ENCODE assay signal across 12 cellular contexts in the genomic region with DNA sequence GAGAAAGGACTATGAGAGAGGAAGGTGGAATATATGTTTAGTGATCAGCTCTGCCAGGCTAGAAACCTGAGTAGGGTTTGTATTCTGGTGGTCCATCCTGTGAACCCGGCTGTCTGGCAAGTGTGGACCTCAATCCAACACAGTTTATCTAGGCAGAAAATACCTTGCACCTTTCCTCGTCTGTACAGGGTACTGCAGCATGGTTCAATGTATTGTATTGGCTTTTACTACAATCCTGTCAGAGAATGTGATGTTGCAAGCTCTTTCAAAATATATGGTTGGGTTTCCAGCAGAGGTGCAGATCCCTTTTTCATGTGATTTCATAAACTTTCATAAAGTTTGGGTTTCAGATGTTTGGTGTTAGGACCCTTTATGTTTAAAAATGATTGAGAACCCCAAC.
DNase-seq lines count a peak whose midpoint lies in the region; ATAC-seq, FAIRE-seq and TF ChIP-seq lines count a peak whose summit lies in the region.
"Had no signal": no experiment of that assay in that cellular context is flagged by ENCODE, and none has a peak within 500 bp of the region (broad histone marks: within the 10 kb centered on the region; RNA-seq: fewer than 3 reads in every experiment).

No MANE protein-coding gene starts in this region.

- H3K27ac ChIP-seq in keratinocyte (ENCODE audit: control insufficient read depth, insufficient read depth, low read length) = peak overlapping the region; percentile 0
- H3K27ac ChIP-seq in aorta (ENCODE audit: low read depth in 1 of 2, low read length in 2 of 2) = no peak overlapping the region
- H3K27ac ChIP-seq: C4-2B, neural progenitor cell had no signal

- no peak for TF ChIP-seq CTCF in keratinocyte (optimal IDR thresholded peaks at IDR 0.05 in 1 of 3, IDR thresholded peaks at IDR 0.05 in 1 of 3, conservative IDR thresholded peaks at IDR 0.05 in 1 of 3; ENCODE audit: extremely low read depth in 1 of 3, insufficient read depth in 2 of 3, low read length in 3 of 3)

- 66 to 67% methylated on average over 2 of the region's 2 CpGs for WGBS in aorta, 2 donors

- no peak for FAIRE-seq in keratinocyte (lab: Jason Lieb, UNC)

- H3K4me1 ChIP-seq in keratinocyte (ENCODE audit: control insufficient read depth, extremely low read depth, insufficient read depth, low read length) = peaks cover 49% of the 10 kb centered on the region
- H3K4me1 ChIP-seq in aorta (ENCODE audit: control insufficient read depth in 1 of 2, insufficient read depth in 2 of 2, low read length in 2 of 2) = no peaks in the 10 kb centered on the region
- H3K4me1 ChIP-seq: neural progenitor cell had no signal

- H3K79me2 ChIP-seq in keratinocyte (ENCODE audit: control insufficient read depth, insufficient read depth, low read length) = peaks cover 58% of the 10 kb centered on the region

- no peak overlapping the region for H3K9ac ChIP-seq in keratinocyte (ENCODE audit: control insufficient read depth, extremely low read depth, insufficient read depth, low read length)
- H3K9ac ChIP-seq: neural progenitor cell had no signal

- no peaks in the 10 kb centered on the region for H3K9me3 ChIP-seq in keratinocyte (ENCODE audit: control insufficient read depth, low read depth, low read length)
- no peaks in the 10 kb centered on the region for H3K9me3 ChIP-seq in aorta (ENCODE audit: control insufficient read depth, low read length)

- H2AFZ ChIP-seq in keratinocyte (ENCODE audit: control insufficient read depth, low read length) = no peak overlapping the region
- H2AFZ ChIP-seq: neural progenitor cell had no signal

- DNase-seq in AML-193 (lab: John Stamatoyannopoulos, UW) (peak; percentile 82 to 88), SKM-1 treated with dmso at 0.1 percent for 144 hours (lab: John Stamatoyannopoulos, UW; ENCODE audit: unreplicated experiment) (peak; percentile 77), keratinocyte (ENCODE audit: low read depth, low spot score) (no peak), Right ventricle myocardium superior (no peak), SW480 (ENCODE audit: low spot score) (no peak), aorta (no peak)
- DNase-seq: activated CD4-positive, alpha-beta T cell treated with anti-CD3 and anti-CD28 coated beads, Interleukin-2, amount 50 U/mL, for 4 hours; NCI-H2029 treated with DMSO at 0.1 percent for 48 hours had no signal

- peaks cover 5 to 19% of the 10 kb centered on the region in 2 experiments for H3K36me3 ChIP-seq in keratinocyte (ENCODE audit: control insufficient read depth in 2 of 2, extremely low read depth in 1 of 2, insufficient read depth in 2 of 2, low read length in 2 of 2)
- H3K36me3 ChIP-seq in aorta (ENCODE audit: control insufficient read depth in 1 of 2, insufficient read depth in 2 of 2, low read length in 1 of 2) = no peaks in the 10 kb centered on the region
- H3K36me3 ChIP-seq: neural progenitor cell had no signal

- no peaks in the 10 kb centered on the region for H4K20me1 ChIP-seq in keratinocyte (ENCODE audit: control insufficient read depth, extremely low read depth, insufficient read depth, low read length)

- H3K4me3 ChIP-seq in GM08714 (ENCODE audit: low read length) (peak overlapping the region; percentile 93), keratinocyte (ENCODE audit: control insufficient read depth in 2 of 3, extremely low read depth in 1 of 3, insufficient read depth in 2 of 3, low read depth in 1 of 3, low read length in 3 of 3) (no peak overlapping the region), aorta (ENCODE audit: low read length in 2 of 2) (no peak overlapping the region)
- H3K4me3 ChIP-seq: neural progenitor cell had no signal

- no peaks in the 10 kb centered on the region for H3K9me1 ChIP-seq in keratinocyte (ENCODE audit: control insufficient read depth, extremely low read depth, insufficient read depth, low read length)

- dilution Hi-C loops in keratinocyte (cut with MboI; ENCODE audit: extremely low pct_ligation_motif_present, low sequenced_read_pairs) = no loop called here

- ATAC-seq in HG02642 (IDR thresholded peaks at IDR 0.05; ENCODE audit: poor library complexity, unreplicated experiment) = no peak
- ATAC-seq in Right ventricle myocardium superior (ENCODE audit: poor library complexity) = no peak
- ATAC-seq in aorta (ENCODE audit: low FRiP score) = no peak

- no peaks in the 10 kb centered on the region for H3K27me3 ChIP-seq in keratinocyte (ENCODE audit: control insufficient read depth, extremely low read depth, insufficient read depth, low read length)
- H3K27me3 ChIP-seq in aorta (ENCODE audit: control insufficient read depth in 1 of 2, insufficient read depth in 2 of 2, low read length in 1 of 2) = no peaks in the 10 kb centered on the region
- H3K27me3 ChIP-seq: neural progenitor cell had no signal

- intact Hi-C loops in Right ventricle myocardium superior (cut with DNase I) (no loop called here), aorta (cut with DNase I) (no loop called here)

- H3K4me2 ChIP-seq in keratinocyte (ENCODE audit: control insufficient read depth, extremely low read depth, insufficient read depth, low read depth, low read length) = peak overlapping the region; percentile 9
- H3K4me2 ChIP-seq: neural progenitor cell had no signal

Comparison
In these comparisons a context has a peak if more than half of its experiments do, and no peak if none do; other contexts are left out.
1. DNase-seq: peak in AML-193 (2 of 2) and SKM-1 treated with dmso at 0.1 percent for 144 hours (single experiment); none in keratinocyte (single experiment), Right ventricle myocardium superior (single experiment), SW480 (single experiment) and aorta (0 of 2).